In the genomic region with DNA sequence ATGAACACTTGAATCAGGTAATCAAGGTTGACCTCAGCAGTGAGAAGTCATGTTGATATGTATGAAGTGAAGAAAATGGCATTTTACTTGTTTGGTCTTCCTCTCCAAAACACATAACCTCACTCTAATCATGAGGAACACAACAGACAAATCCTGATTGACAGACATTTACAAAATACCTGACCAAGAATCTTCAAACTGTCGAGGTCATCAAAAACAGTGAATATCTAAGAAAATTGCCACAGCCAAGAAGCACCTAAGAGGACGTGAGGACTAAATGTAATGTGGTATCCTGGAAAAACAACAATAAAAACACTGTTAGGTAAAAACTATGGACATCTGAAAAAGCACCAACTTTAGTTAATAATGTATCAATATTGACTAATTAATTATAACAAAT, we compare ENCODE assay signal across 24 cellular contexts.
DNase-seq lines count a peak whose midpoint lies in the region; ATAC-seq, FAIRE-seq and TF ChIP-seq lines count a peak whose summit lies in the region.
"Had no signal": no experiment of that assay in that cellular context is flagged by ENCODE, and none has a peak within 500 bp of the region (broad histone marks: within the 10 kb centered on the region; RNA-seq: fewer than 3 reads in every experiment).

No MANE protein-coding gene starts in this region.

- H3K4me1 ChIP-seq in A549 (no peaks in the 10 kb centered on the region), IMR-90 (ENCODE audit: control insufficient read depth, insufficient read depth, low read length) (no peaks in the 10 kb centered on the region), psoas muscle (no peaks in the 10 kb centered on the region)
- H3K4me1 ChIP-seq: Caco-2 had no signal

- dilution Hi-C loops in IMR-90 (cut with HindIII; ENCODE audit: low sequenced_read_pairs, unreplicated experiment) = no loop called here

- no peak for TF ChIP-seq EP300 in A549 (IDR thresholded peaks at IDR 0.05)

- H3K9me1 ChIP-seq in IMR-90 (ENCODE audit: insufficient read depth, low read length) = no peaks in the 10 kb centered on the region

- ATAC-seq in A549 (no peak), IMR-90 (ENCODE audit: low read depth) (no peak), psoas muscle (no peak), GM19397 (IDR thresholded peaks at IDR 0.05; ENCODE audit: unreplicated experiment) (no peak)
- ATAC-seq: CD8-positive, alpha-beta T cell; GM12878 had no signal

- DNase-seq in A549 (ENCODE audit: low read depth in 1 of 2, low spot score in 1 of 2) (no peak), D721Med (ENCODE audit: insufficient read length, low spot score) (no peak), IMR-90 (no peak), posterior cingulate gyrus (no peak), psoas muscle (no peak)
- DNase-seq: 8988T; AML-193; Caco-2; Calu3; CD4-positive, alpha-beta T cell; CD8-positive, alpha-beta T cell; DMS 273 treated with DMSO at 0.1 percent for 48 hours; DMS153; DMS53; DMS79; DND-41; EL; GDM1 had no signal

- BruUV-seq in IMR-90 (replicated peaks; lab: Mats Ljungman, UMichigan) = no TSS peak

- no peak overlapping the region for H3K4ac ChIP-seq in IMR-90 (ENCODE audit: low read depth, low read length)

- TF ChIP-seq RAD21 in A549 (conservative IDR thresholded peaks at IDR 0.05 in 1 of 2, IDR thresholded peaks at IDR 0.05 in 1 of 2) (no peak), IMR-90 (IDR thresholded peaks at IDR 0.05; ENCODE audit: low read length) (no peak)

- no peak overlapping the region for H4K8ac ChIP-seq in IMR-90 (ENCODE audit: low read depth in 2 of 2, low read length in 2 of 2)

- H3K36me3 ChIP-seq in IMR-90 (ENCODE audit: control insufficient read depth, insufficient read depth, low read length) (no peaks in the 10 kb centered on the region), psoas muscle (ENCODE audit: insufficient read depth in 1 of 2, low read depth in 1 of 2) (no peaks in the 10 kb centered on the region)
- H3K36me3 ChIP-seq: BLaER1 treated with 17β-estradiol and CSF1 and Interleukin-3, amounts not matched to agents 10 nM and 100 nM had no signal

- H3K9ac ChIP-seq in IMR-90 (ENCODE audit: low read depth, low read length) = no peak overlapping the region
- H3K9ac ChIP-seq: BLaER1 treated with 17β-estradiol and CSF1 and Interleukin-3, amounts not matched to agents 10 nM and 100 nM had no signal

- intact Hi-C loops in IMR-90 (cut with micrococcal nuclease) = no loop called here
- intact Hi-C loops in posterior cingulate gyrus (cut with DNase I) = no loop called here
- intact Hi-C loops in psoas muscle (cut with DNase I) = no loop called here

- no peaks in the 10 kb centered on the region for H3K79me1 ChIP-seq in IMR-90 (ENCODE audit: low read depth in 1 of 2, low read length in 2 of 2)

- WGBS in A549 (ENCODE audit: missing lambda C conversion rate) = 0% methylated on average over 2 of the region's 2 CpGs
- WGBS in IMR-90 (ENCODE audit: extremely low coverage in 2 of 2, insufficient read length in 1 of 2), 2 experiments = no CpG with 5 or more reads among the region's 2 CpGs
- WGBS in psoas muscle, 3 donors = 57 to 78% (median 76%) methylated on average over 2 of the region's 2 CpGs

- H3K9me3 ChIP-seq in A549 (no peaks in the 10 kb centered on the region), IMR-90 (ENCODE audit: control insufficient read depth, insufficient read depth, low read length) (0 out of 2 replicates have a peak, but pooled peaks cover 2% of the 10 kb centered on the region), psoas muscle (no peaks in the 10 kb centered on the region)
- H3K9me3 ChIP-seq: BLaER1 treated with 17β-estradiol and CSF1 and Interleukin-3, amounts not matched to agents 10 nM and 100 nM; Caco-2 had no signal

- H3K27ac ChIP-seq in A549 = no peak overlapping the region
- H3K27ac ChIP-seq in IMR-90 (ENCODE audit: insufficient read depth, low read length) = no peak overlapping the region
- H3K27ac ChIP-seq in psoas muscle = no peak overlapping the region
- H3K27ac ChIP-seq: BLaER1 treated with 17β-estradiol and CSF1 and Interleukin-3, amounts not matched to agents 10 nM and 100 nM; C4-2B had no signal

- POLR2A ChIA-PET in A549 (lab: Yijun Ruan, JAX) = no interaction called here
- POLR2A ChIA-PET in IMR-90 (lab: Charles Lee; ENCODE audit: unreplicated experiment) = no interaction called here

- TF ChIP-seq CTCF in A549 (IDR thresholded peaks at IDR 0.05) (no peak), D721Med (IDR thresholded peaks at IDR 0.05; ENCODE audit: insufficient read depth, missing control alignments) (no peak), IMR-90 (conservative IDR thresholded peaks at IDR 0.05; ENCODE audit: low read depth, low read length) (no peak), psoas muscle (IDR thresholded peaks at IDR 0.05) (no peak)

- H4K5ac ChIP-seq in IMR-90 (ENCODE audit: low read depth, low read length) = no peak overlapping the region

- H4K91ac ChIP-seq in IMR-90 (ENCODE audit: insufficient read depth, low read depth, low read length) = no peak overlapping the region

- H3K4me2 ChIP-seq in A549 (no peak overlapping the region), IMR-90 (ENCODE audit: low read depth, low read length) (no peak overlapping the region)
- H3K4me2 ChIP-seq: BLaER1 treated with 17β-estradiol and CSF1 and Interleukin-3, amounts not matched to agents 10 nM and 100 nM had no signal

- H3K18ac ChIP-seq in IMR-90 (ENCODE audit: low read depth, low read length) = no peak overlapping the region

- no peaks in the 10 kb centered on the region for H4K20me1 ChIP-seq in IMR-90 (ENCODE audit: insufficient read depth, low read length)
- H4K20me1 ChIP-seq: BLaER1 treated with 17β-estradiol and CSF1 and Interleukin-3, amounts not matched to agents 10 nM and 100 nM had no signal

- H2AK5ac ChIP-seq in IMR-90 (ENCODE audit: low read depth, low read length) = no peak overlapping the region

- no peak overlapping the region for H3K56ac ChIP-seq in IMR-90 (ENCODE audit: extremely low read depth, insufficient read depth, low read length)

- no peak for TF ChIP-seq POLR2A in A549 (IDR thresholded peaks at IDR 0.05; ENCODE audit: low read length)
- no peak for TF ChIP-seq POLR2A in IMR-90 (IDR thresholded peaks at IDR 0.05; ENCODE audit: low read depth, low read length)

- H2AFZ ChIP-seq in IMR-90 (replicated peaks; ENCODE audit: low read length, poor library complexity) = no peak overlapping the region

- FAIRE-seq in A549 (lab: Jason Lieb, UNC) (no peak), D721Med (lab: Jason Lieb, UNC) (peak; percentile 11)
- FAIRE-seq: A204.1, GM12878, GM19239 had no signal

- H2BK15ac ChIP-seq in IMR-90 (ENCODE audit: low read depth, low read length) = no peak overlapping the region

- in situ Hi-C loops in IMR-90 (cut with MboI; ENCODE audit: low sequenced_read_pairs) = no loop called here

- H3K23ac ChIP-seq in IMR-90 (ENCODE audit: low read depth, low read length) = no peak overlapping the region

- no peak overlapping the region for H2BK5ac ChIP-seq in IMR-90 (ENCODE audit: low read depth, low read length, poor library complexity, severe bottlenecking)

- H2AK9ac ChIP-seq in IMR-90 (replicated peaks; ENCODE audit: low read depth, low read length, poor library complexity) = no peak overlapping the region

- CTCF ChIA-PET in A549 (lab: Yijun Ruan, JAX) (no interaction called here), IMR-90 (lab: Yijun Ruan, JAX) (no interaction called here)

- no peak overlapping the region for H2BK120ac ChIP-seq in IMR-90 (ENCODE audit: low read depth, low read length)

- no peak overlapping the region for H2BK20ac ChIP-seq in IMR-90 (ENCODE audit: low read depth, low read length)

- H3K4me3 ChIP-seq in A549 = no peak overlapping the region
- no peak overlapping the region for H3K4me3 ChIP-seq in IMR-90 (ENCODE audit: insufficient read depth, low read depth, low read length)
- H3K4me3 ChIP-seq in psoas muscle = no peak overlapping the region
- H3K4me3 ChIP-seq: BLaER1 treated with 17β-estradiol and CSF1 and Interleukin-3, amounts not matched to agents 10 nM and 100 nM; GM12878 had no signal

- H3K14ac ChIP-seq in IMR-90 (replicated peaks; ENCODE audit: low read depth, low read length) = no peak overlapping the region

- H3K27me3 ChIP-seq in IMR-90 (ENCODE audit: control insufficient read depth, insufficient read depth, low read length) (no peaks in the 10 kb centered on the region), psoas muscle (ENCODE audit: insufficient read depth in 3 of 3, low read length in 2 of 3) (no peaks in the 10 kb centered on the region)

TF ChIP-seq in A549, 52 proteins besides CTCF, POLR2A, EP300 and RAD21:
- TF ChIP-seq PHF8 (IDR thresholded peaks at IDR 0.05; ENCODE audit: borderline replicate concordance, low read depth) (no peak), MAFK (IDR thresholded peaks at IDR 0.05; ENCODE audit: partially characterized antibody) (peak; percentile 34)
TF ChIP-seq in A549: peak in this region for 1.

TF ChIP-seq in IMR-90, 13 proteins besides CTCF, POLR2A, EP300 and RAD21:
- peak; percentile 50; the same call in 1 of the 2 replicates for TF ChIP-seq MAFK (IDR thresholded peaks at IDR 0.05; ENCODE audit: low read depth, low read length)
- TF ChIP-seq, protein P1, sequence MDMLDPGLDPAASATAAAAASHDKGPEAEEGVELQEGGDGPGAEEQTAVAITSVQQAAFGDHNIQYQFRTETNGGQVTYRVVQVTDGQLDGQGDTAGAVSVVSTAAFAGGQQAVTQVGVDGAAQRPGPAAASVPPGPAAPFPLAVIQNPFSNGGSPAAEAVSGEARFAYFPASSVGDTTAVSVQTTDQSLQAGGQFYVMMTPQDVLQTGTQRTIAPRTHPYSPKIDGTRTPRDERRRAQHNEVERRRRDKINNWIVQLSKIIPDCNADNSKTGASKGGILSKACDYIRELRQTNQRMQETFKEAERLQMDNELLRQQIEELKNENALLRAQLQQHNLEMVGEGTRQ (IDR thresholded peaks at IDR 0.05; ENCODE audit: low read depth, low read length) = no peak
TF ChIP-seq in IMR-90: peak in this region for 1.
